In the genomic region with DNA sequence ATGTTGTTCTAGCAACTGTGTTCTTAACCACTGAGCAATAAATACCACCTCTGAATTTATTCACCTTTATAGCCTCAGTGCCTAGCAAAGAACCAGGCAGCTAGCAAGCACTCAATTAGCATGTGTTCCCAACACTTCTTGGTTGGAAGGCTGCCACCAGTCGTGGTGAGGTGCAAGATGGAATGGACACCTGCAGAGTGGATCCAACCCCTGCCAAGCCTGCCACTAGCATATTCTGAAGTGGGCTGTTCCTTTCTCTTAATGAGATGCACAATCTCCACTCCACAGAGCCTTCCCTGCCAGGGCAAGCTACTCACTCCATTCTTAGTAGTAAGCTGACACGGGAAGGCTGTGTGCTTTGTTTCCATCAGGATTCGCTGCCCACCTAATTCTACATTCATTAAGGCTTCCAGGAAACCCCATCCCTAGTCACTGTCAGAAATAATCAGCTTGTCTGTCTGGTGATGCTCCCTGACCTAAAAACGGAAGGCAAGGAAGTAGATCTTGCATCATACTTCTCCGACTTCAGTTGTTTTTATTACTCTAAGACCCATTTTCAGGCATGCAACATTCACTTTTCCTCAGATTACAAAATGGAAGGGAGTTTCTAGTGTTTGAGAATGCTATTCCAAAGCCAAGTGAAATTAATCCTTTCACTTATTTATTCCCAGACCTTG, we compare ENCODE assay signal across 14 cellular contexts.
DNase-seq lines count a peak whose midpoint lies in the region; ATAC-seq and TF ChIP-seq lines count a peak whose summit lies in the region.
"Had no signal": no experiment of that assay in that cellular context is flagged by ENCODE, and none has a peak within 500 bp of the region (broad histone marks: within the 10 kb centered on the region; RNA-seq: fewer than 3 reads in every experiment).

No MANE protein-coding gene starts in this region.

- no peak overlapping the region for H3K4ac ChIP-seq in IMR-90 (ENCODE audit: low read depth, low read length)

- H3K27me3 ChIP-seq in IMR-90 (ENCODE audit: control insufficient read depth, insufficient read depth, low read length) = no peaks in the 10 kb centered on the region
- H3K27me3 ChIP-seq: body of pancreas, Peyer's patch had no signal

- H2AK9ac ChIP-seq in IMR-90 (replicated peaks; ENCODE audit: low read depth, low read length, poor library complexity) = no peak overlapping the region

- no peak overlapping the region; the same call in 1 of the 2 replicates for H3K4me2 ChIP-seq in IMR-90 (ENCODE audit: low read depth, low read length)

- H3K36me3 ChIP-seq in IMR-90 (ENCODE audit: control insufficient read depth, insufficient read depth, low read length) = no peaks in the 10 kb centered on the region
- H3K36me3 ChIP-seq: Peyer's patch had no signal

- no peak overlapping the region for H2AK5ac ChIP-seq in IMR-90 (ENCODE audit: low read depth, low read length)

- dilution Hi-C loops in IMR-90 (cut with HindIII; ENCODE audit: low sequenced_read_pairs, unreplicated experiment) = no loop called here

- H3K14ac ChIP-seq in IMR-90 (replicated peaks; ENCODE audit: low read depth, low read length) = no peak overlapping the region

- H4K91ac ChIP-seq in IMR-90 (ENCODE audit: insufficient read depth, low read depth, low read length) = no peak overlapping the region

- no TSS peak for BruUV-seq in IMR-90 (replicated peaks; lab: Mats Ljungman, UMichigan)

- H3K9me3 ChIP-seq in IMR-90 (ENCODE audit: control insufficient read depth, insufficient read depth, low read length) = no peaks in the 10 kb centered on the region
- H3K9me3 ChIP-seq: body of pancreas, Peyer's patch had no signal

- no peak overlapping the region for H3K9ac ChIP-seq in IMR-90 (ENCODE audit: low read depth, low read length)

- H3K27ac ChIP-seq in IMR-90 (ENCODE audit: insufficient read depth, low read length) = no peak overlapping the region; the same call in 1 of the 2 replicates
- H3K27ac ChIP-seq: body of pancreas, Peyer's patch had no signal

- ATAC-seq in IMR-90 (ENCODE audit: low read depth) = peak; percentile 40; the same call in 1 of the 2 replicates
- no peak for ATAC-seq in HG03175 (IDR thresholded peaks at IDR 0.05; ENCODE audit: unreplicated experiment)
- no peak for ATAC-seq in GM18517 (IDR thresholded peaks at IDR 0.05; ENCODE audit: unreplicated experiment)
- no peak for ATAC-seq in HG02623 (IDR thresholded peaks at IDR 0.05; ENCODE audit: unreplicated experiment)
- ATAC-seq: body of pancreas had no signal

- CTCF ChIA-PET in IMR-90 (lab: Yijun Ruan, JAX) = no interaction called here

- no peak overlapping the region for H2BK5ac ChIP-seq in IMR-90 (ENCODE audit: low read depth, low read length, poor library complexity, severe bottlenecking)

- peaks cover 4% of the 10 kb centered on the region; the same call in 1 of the 2 replicates for H4K20me1 ChIP-seq in IMR-90 (ENCODE audit: insufficient read depth, low read length)

- TF ChIP-seq RAD21 in IMR-90 (IDR thresholded peaks at IDR 0.05; ENCODE audit: low read length) = no peak

- no peaks in the 10 kb centered on the region; a peak in 1 of 4 replicates for H3K79me1 ChIP-seq in IMR-90 (ENCODE audit: low read depth in 1 of 2, low read length in 2 of 2)

- no peak overlapping the region for H3K4me3 ChIP-seq in AG09309 (ENCODE audit: control insufficient read depth, low read depth, low read length)
- H3K4me3 ChIP-seq in IMR-90 (ENCODE audit: insufficient read depth, low read depth, low read length) = no peak overlapping the region
- H3K4me3 ChIP-seq in fibroblast of mammary gland (ENCODE audit: control insufficient read depth, low read depth, low read length) = no peak overlapping the region
- H3K4me3 ChIP-seq: body of pancreas, Peyer's patch had no signal

- no peak overlapping the region for H4K8ac ChIP-seq in IMR-90 (ENCODE audit: low read depth in 2 of 2, low read length in 2 of 2)

- peaks cover 3% of the 10 kb centered on the region; the same call in 1 of the 2 replicates for H3K4me1 ChIP-seq in IMR-90 (ENCODE audit: control insufficient read depth, insufficient read depth, low read length)
- H3K4me1 ChIP-seq: body of pancreas, Peyer's patch had no signal

- WGBS in IMR-90 (ENCODE audit: extremely low coverage in 2 of 2, insufficient read length in 1 of 2), 2 experiments = no CpG with 5 or more reads among the region's 5 CpGs

- no peak overlapping the region for H2BK20ac ChIP-seq in IMR-90 (ENCODE audit: low read depth, low read length)

- H2BK15ac ChIP-seq in IMR-90 (ENCODE audit: low read depth, low read length) = no peak overlapping the region

- intact Hi-C loops in IMR-90 (cut with micrococcal nuclease) = no loop called here

- H3K56ac ChIP-seq in IMR-90 (ENCODE audit: extremely low read depth, insufficient read depth, low read length) = no peak overlapping the region

- no peak overlapping the region for H3K23ac ChIP-seq in IMR-90 (ENCODE audit: low read depth, low read length)

- no peak overlapping the region for H2AFZ ChIP-seq in IMR-90 (replicated peaks; ENCODE audit: low read length, poor library complexity)

- H4K5ac ChIP-seq in IMR-90 (ENCODE audit: low read depth, low read length) = no peak overlapping the region

- H2BK120ac ChIP-seq in IMR-90 (ENCODE audit: low read depth, low read length) = no peak overlapping the region

- peaks cover 8% of the 10 kb centered on the region; the same call in 1 of the 2 replicates for H3K9me1 ChIP-seq in IMR-90 (ENCODE audit: insufficient read depth, low read length)

- POLR2A ChIA-PET in IMR-90 (lab: Charles Lee; ENCODE audit: unreplicated experiment) = no interaction called here

- DNase-seq in AG09309 (ENCODE audit: low read depth) (peak; percentile 3), IMR-90 (peak; percentile 38), NCI-H69 (lab: John Stamatoyannopoulos, UW) (peak; percentile 97), fibroblast of mammary gland (ENCODE audit: low read depth) (peak; percentile 48)
- DNase-seq in NK-92 treated with Interleukin-12 subunit alpha and Interleukin-12 subunit beta, amount 100 ng/mL, for 24 hours (lab: John Stamatoyannopoulos, UW) = no peak
- DNase-seq: activated CD4-positive, alpha-beta T cell treated with anti-CD3 and anti-CD28 coated beads, Interleukin-2, amount 10 ng/mL, durations not matched to agents 24 days and 14 days; body of pancreas; GDM1; GOT3; kidney glomerular epithelial cell; Peyer's patch had no signal

- H3K18ac ChIP-seq in IMR-90 (ENCODE audit: low read depth, low read length) = no peak overlapping the region

- in situ Hi-C loops in IMR-90 (cut with MboI; ENCODE audit: low sequenced_read_pairs) = no loop called here

- TF ChIP-seq CTCF in AG09309 (IDR thresholded peaks at IDR 0.05; ENCODE audit: control insufficient read depth, insufficient read depth, low read depth, low read length, missing control alignments) (no peak), IMR-90 (conservative IDR thresholded peaks at IDR 0.05; ENCODE audit: low read depth, low read length) (no peak), fibroblast of mammary gland (conservative IDR thresholded peaks at IDR 0.05; ENCODE audit: control insufficient read depth, insufficient read depth, low read depth, low read length) (no peak)

- no peak for TF ChIP-seq POLR2A in IMR-90 (IDR thresholded peaks at IDR 0.05; ENCODE audit: low read depth, low read length)

TF ChIP-seq in IMR-90, 13 proteins besides CTCF, POLR2A, EP300 and RAD21:
- TF ChIP-seq, protein P1, sequence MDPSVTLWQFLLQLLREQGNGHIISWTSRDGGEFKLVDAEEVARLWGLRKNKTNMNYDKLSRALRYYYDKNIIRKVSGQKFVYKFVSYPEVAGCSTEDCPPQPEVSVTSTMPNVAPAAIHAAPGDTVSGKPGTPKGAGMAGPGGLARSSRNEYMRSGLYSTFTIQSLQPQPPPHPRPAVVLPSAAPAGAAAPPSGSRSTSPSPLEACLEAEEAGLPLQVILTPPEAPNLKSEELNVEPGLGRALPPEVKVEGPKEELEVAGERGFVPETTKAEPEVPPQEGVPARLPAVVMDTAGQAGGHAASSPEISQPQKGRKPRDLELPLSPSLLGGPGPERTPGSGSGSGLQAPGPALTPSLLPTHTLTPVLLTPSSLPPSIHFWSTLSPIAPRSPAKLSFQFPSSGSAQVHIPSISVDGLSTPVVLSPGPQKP (IDR thresholded peaks at IDR 0.05; ENCODE audit: borderline replicate concordance, low read depth, low read length) = no peak
- peak; percentile 58 for TF ChIP-seq CEBPB (IDR thresholded peaks at IDR 0.05; ENCODE audit: low read depth, low read length)
- no peak for TF ChIP-seq RCOR1 (IDR thresholded peaks at IDR 0.05; ENCODE audit: insufficient replicate concordance, low read length)
- no peak for TF ChIP-seq MAFK (IDR thresholded peaks at IDR 0.05; ENCODE audit: low read depth, low read length)
